Comparison of ENCODE assay signal across 1 cellular context in genomic region chr10:61397175-61397986, GRCh38.
TF ChIP-seq lines count a peak whose summit lies in the region.

No MANE protein-coding gene starts in this region.

TF ChIP-seq in GM12878, 131 proteins besides CTCF, POLR2A, EP300 and RAD21 (continued from another document):
- TF ChIP-seq ZBTB11 (CRISPR knock-in tag; IDR thresholded peaks at IDR 0.05), result no peak
- no peak for TF ChIP-seq ATF2 (IDR thresholded peaks at IDR 0.05; ENCODE audit: low read length)
